ENCODE assay signal across 7 cellular contexts in genomic region chr14:21191261-21191808, GRCh38.
DNase-seq lines count a peak whose midpoint lies in the region; ATAC-seq and TF ChIP-seq lines count a peak whose summit lies in the region.

No MANE protein-coding gene starts in this region.

- H3K9me3 Mint-ChIP-seq in central memory CD8-positive, alpha-beta T cell: no peaks in the 10 kb centered on the region

- H3K27ac Mint-ChIP-seq in central memory CD8-positive, alpha-beta T cell (ENCODE audit: low read depth): no peak overlapping the region

- TF ChIP-seq CTCF in GM12865 (IDR thresholded peaks at IDR 0.05; ENCODE audit: insufficient read depth, low read depth, low read length, missing control alignments) (no peak), parathyroid adenoma (IDR thresholded peaks at IDR 0.05) (no peak)

- no peak overlapping the region for H3K9ac ChIP-seq in parathyroid adenoma

- no peaks in the 10 kb centered on the region for H3K36me3 Mint-ChIP-seq in central memory CD8-positive, alpha-beta T cell (ENCODE audit: insufficient read depth)

- DNase-seq in GM12865 (ENCODE audit: low read depth) (no peak), NCI-H1436 treated with DMSO at 0.1 percent for 48 hours (lab: John Stamatoyannopoulos, UW) (no peak), NCI-H1930 (lab: John Stamatoyannopoulos, UW) (no peak), islet precursor cell (no peak)
- DNase-seq in central memory CD8-positive, alpha-beta T cell (ENCODE audit: low spot score in 2 of 2): no peak

- H3K4me3 ChIP-seq in GM12865 (ENCODE audit: low read depth, low read length): peak overlapping the region; percentile 45; the same call in 1 of the 2 replicates
- no peak overlapping the region for H3K4me3 ChIP-seq in parathyroid adenoma (ENCODE audit: low read depth, low read length)

- H3K27ac ChIP-seq in KOPT-K1 (ENCODE audit: low read depth, low read length, poor library complexity, severe bottlenecking) (peak overlapping the region; percentile 21), parathyroid adenoma (no peak overlapping the region)

- peak overlapping the region; percentile 57 for H2AFZ ChIP-seq in parathyroid adenoma

- no peaks in the 10 kb centered on the region for H3K4me1 Mint-ChIP-seq in central memory CD8-positive, alpha-beta T cell

- H3K4me1 ChIP-seq in parathyroid adenoma: no peaks in the 10 kb centered on the region

- H3K9me3 ChIP-seq in KOPT-K1 (ENCODE audit: insufficient read depth, low read length, poor library complexity, severe bottlenecking) (no peaks in the 10 kb centered on the region), parathyroid adenoma (ENCODE audit: control insufficient read depth, low read length) (no peaks in the 10 kb centered on the region)

- H3K4me2 ChIP-seq in parathyroid adenoma (ENCODE audit: low read length): no peak overlapping the region

- no peaks in the 10 kb centered on the region for H3K27me3 Mint-ChIP-seq in central memory CD8-positive, alpha-beta T cell

- peak overlapping the region; percentile 68 for H3K4me3 Mint-ChIP-seq in central memory CD8-positive, alpha-beta T cell

- H3K36me3 ChIP-seq in KOPT-K1 (ENCODE audit: insufficient read depth, low read length): no peaks in the 10 kb centered on the region
- H3K36me3 ChIP-seq in parathyroid adenoma (ENCODE audit: control insufficient read depth, insufficient read depth, low read length): no peaks in the 10 kb centered on the region

- H3K79me2 ChIP-seq in parathyroid adenoma: no peaks in the 10 kb centered on the region

- no peaks in the 10 kb centered on the region for H3K27me3 ChIP-seq in parathyroid adenoma (ENCODE audit: control insufficient read depth, insufficient read depth, low read length)

- no peak for ATAC-seq in central memory CD8-positive, alpha-beta T cell (replicated peaks; ENCODE audit: extremely low read depth, poor library complexity, severe bottlenecking)
